ENCODE assay signal across 9 cellular contexts in genomic region chr1:100866041-100866900, GRCh38. TPM values are rescaled to one million over a fixed set of nuclear protein-coding genes. Genes with fewer than 3 reads are reported as not detected.
DNase-seq lines count a peak whose midpoint lies in the region; ATAC-seq, FAIRE-seq and TF ChIP-seq lines count a peak whose summit lies in the region.
"Had no signal": no experiment of that assay in that cellular context is flagged by ENCODE, and none has a peak within 500 bp of the region (broad histone marks: within the 10 kb centered on the region; RNA-seq: fewer than 3 reads in every experiment).

No MANE protein-coding gene starts in this region.

- H3K27ac ChIP-seq in GM12878 (ENCODE audit: control insufficient read depth, insufficient read depth), result no peak overlapping the region

- no peaks in the 10 kb centered on the region for H4K20me1 ChIP-seq in GM12878 (ENCODE audit: control insufficient read depth, insufficient read depth)

- WGBS in GM12878 (ENCODE audit: insufficient coverage, insufficient replicate concordance, low lambda C conversion rate, missing lambda C conversion rate), result 12% methylated on average over 5 of the region's 5 CpGs

- TF ChIP-seq EP300 in GM12878 (IDR thresholded peaks at IDR 0.05; ENCODE audit: borderline replicate concordance in 1 of 2, control insufficient read depth in 1 of 2, low read depth in 2 of 2, low read length in 2 of 2), result no peak

- no peak for DNase-seq in CD14-positive monocyte (ENCODE audit: low spot score)
- no peak for DNase-seq in GM19239 (ENCODE audit: insufficient read length, low spot score)
- peak; percentile 29 for DNase-seq in MV-4-11 (lab: John Stamatoyannopoulos, UW)
- DNase-seq in GM12878 (ENCODE audit: low read depth, low spot score), result no peak
- DNase-seq in kidney tubule cell (ENCODE audit: low spot score), result peak; percentile 54
- DNase-seq in NK-92 treated with Interleukin-12 subunit alpha and Interleukin-12 subunit beta, amount 100 ng/mL, for 24 hours (lab: John Stamatoyannopoulos, UW), result no peak
- DNase-seq in islet precursor cell, result no peak
- DNase-seq in 8988T, result no peak

- H3K9me3 Mint-ChIP-seq in CD14-positive monocyte, result no peaks in the 10 kb centered on the region
- H3K9me3 Mint-ChIP-seq: IgD-negative memory B cell had no signal

- FAIRE-seq in GM19239 (lab: Jason Lieb, UNC) (peak; percentile 61), GM12878 (lab: Jason Lieb, UNC) (peak; percentile 64)

- H3K27me3 Mint-ChIP-seq in CD14-positive monocyte (ENCODE audit: low read depth in 3 of 3), result no peaks in the 10 kb centered on the region
- H3K27me3 Mint-ChIP-seq: IgD-negative memory B cell had no signal

- H3K27me3 ChIP-seq in GM12878 (replicated peaks in 1 of 2; ENCODE audit: control insufficient read depth in 2 of 2, insufficient read depth in 2 of 2, low read length in 1 of 2), result no peaks in the 10 kb centered on the region

- peak; percentile 69 for TF ChIP-seq CTCF in CD14-positive monocyte (IDR thresholded peaks at IDR 0.05)
- TF ChIP-seq CTCF in GM12878 (IDR thresholded peaks at IDR 0.05 in 2 of 3, conservative IDR thresholded peaks at IDR 0.05 in 1 of 3; ENCODE audit: control insufficient read depth in 2 of 3, extremely low read depth in 1 of 3, insufficient read depth in 1 of 3, low read depth in 3 of 3, low read length in 3 of 3), result peak; percentile 35 to 64 (median 53); a peak in 5 of 6 replicates

- H3K79me2 ChIP-seq in GM12878 (ENCODE audit: control insufficient read depth, insufficient read depth, low read length), result no peaks in the 10 kb centered on the region

- POLR2A ChIA-PET in GM12878 (lab: Charles Lee), result no interaction called here

- H3K4me3 Mint-ChIP-seq in CD14-positive monocyte, result no peak overlapping the region
- H3K4me3 Mint-ChIP-seq: IgD-negative memory B cell had no signal

- no peak overlapping the region for H3K4me2 ChIP-seq in GM12878 (ENCODE audit: control insufficient read depth, insufficient read depth)

- intact Hi-C loops in CD14-positive monocyte (cut with micrococcal nuclease) (loop anchor here (5.0 kb wide), 2 partner anchors 404 to 1049 kb away; no protein-coding TSS in a partner anchor), GM12878 (cut with micrococcal nuclease; ENCODE audit: unreplicated experiment) (loop anchor here (1.0 to 5.0 kb wide), 4 partner anchors 31 to 589 kb away; partner anchors contain the start of gene GPR88)

- no peaks in the 10 kb centered on the region for H3K36me3 Mint-ChIP-seq in CD14-positive monocyte
- H3K36me3 Mint-ChIP-seq: IgD-negative memory B cell had no signal

- no peaks in the 10 kb centered on the region for H3K36me3 ChIP-seq in GM12878 (ENCODE audit: control insufficient read depth in 2 of 2, insufficient read depth in 2 of 2, low read length in 1 of 2)

- SMC1A ChIA-PET in GM12878 (lab: Charles Lee; ENCODE audit: uncharacterized antibody, unreplicated experiment), result interaction anchor here (0.7 to 5.1 kb wide), 12 partner anchors 11 to 1392 kb away, joined by 3 to 62 read pairs (median 3); partner anchors contain the start of gene FRRS1

- no peak overlapping the region for H3K9ac ChIP-seq in GM12878 (ENCODE audit: control insufficient read depth, insufficient read depth, low read length)

- H3K4me1 ChIP-seq in GM12878 (ENCODE audit: control insufficient read depth, insufficient read depth, low read length), result peaks cover 9% of the 10 kb centered on the region; the same call in 1 of the 2 replicates

- CTCF ChIA-PET in GM12878 (lab: Yijun Ruan, JAX), result interaction anchor here (0.7 to 9.4 kb wide), 11 partner anchors 9 to 1001 kb away, joined by 3 to 261 read pairs (median 3); partner anchors contain the start of gene SLC30A7

- RAD21 ChIA-PET in GM12878 (lab: Charles Lee; ENCODE audit: unreplicated experiment), result interaction anchor here (1.0 to 5.2 kb wide), 6 partner anchors 10 to 410 kb away, joined by 3 to 90 read pairs (median 18); no protein-coding TSS in a partner anchor

- H3K4me1 Mint-ChIP-seq in CD14-positive monocyte, result no peaks in the 10 kb centered on the region
- H3K4me1 Mint-ChIP-seq: IgD-negative memory B cell had no signal

- H3K4me3 ChIP-seq in GM12878, result no peak overlapping the region

- no peak overlapping the region for H3K27ac Mint-ChIP-seq in CD14-positive monocyte

- TF ChIP-seq RAD21 in GM12878 (IDR thresholded peaks at IDR 0.05; ENCODE audit: insufficient read depth, low read depth, low read length), result peak; percentile 68

- BruUV-seq in GM12878 (replicated peaks; lab: Mats Ljungman, UMichigan), result no TSS peak

- H2AFZ ChIP-seq in GM12878 (ENCODE audit: control insufficient read depth, low read depth, low read length), result no peak overlapping the region

- TF ChIP-seq POLR2A in GM12878 (IDR thresholded peaks at IDR 0.05; ENCODE audit: low read depth, low read length), result no peak

- H3K9me3 ChIP-seq in GM12878 (replicated peaks; ENCODE audit: control insufficient read depth, insufficient read depth, low read length), result no peaks in the 10 kb centered on the region

- peak; percentile 87 for ATAC-seq in GM12878

- in situ Hi-C loops in GM12878 (cut with MboI), result loop anchor here (5.0 to 25.0 kb wide), 4 partner anchors 399 to 1679 kb away; no protein-coding TSS in a partner anchor

TF ChIP-seq in GM12878, 131 proteins besides CTCF, POLR2A, EP300 and RAD21 (continues in another document):
- TF ChIP-seq MAX (IDR thresholded peaks at IDR 0.05; ENCODE audit: low read depth, low read length), result no peak
- TF ChIP-seq CHD2 (IDR thresholded peaks at IDR 0.05; ENCODE audit: borderline replicate concordance, low read depth, low read length), result no peak
- no peak for TF ChIP-seq PAX5 (IDR thresholded peaks at IDR 0.05; ENCODE audit: borderline replicate concordance, low read depth, low read length)
- TF ChIP-seq ZBTB4 (CRISPR knock-in tag; IDR thresholded peaks at IDR 0.05), result no peak

RNA-seq across cellular contexts. Expression of gene EXTL2, which starts 28.4 kb away (rescaled TPM):
- 1 to 10 TPM in 1 of 2 donors, under 1 TPM in 1; 0.92 to 1.2 TPM for polyA plus RNA-seq in CD14-positive monocyte
- total RNA-seq in GM12878 (2013; cell fraction: nucleolus; rRNA removed), result 70.2 and 71.1 TPM in 2 replicates
- 10.2 and 15.0 TPM in 2 replicates for total RNA-seq in GM12878 (2014; rRNA removed)
- 18.6 and 20.3 TPM in 2 replicates for total RNA-seq in GM12878 (2014; rRNA removed; fragmentation: Illumina TruSeq; extraction: Trizol)
- total RNA-seq in GM12878 (2021), result 11.6 and 12.6 TPM in 2 replicates
- polyA plus RNA-seq in GM12878 (2011; ENCODE audit: low read depth), result 6.0 TPM
- polyA plus RNA-seq in GM12878 (2011; rRNA removed), result 51.1 and 72.3 TPM in 2 replicates
- 12.9 and 14.1 TPM in 2 replicates for polyA plus RNA-seq in GM12878 (2011; cell fraction: cytosol; rRNA removed)
- polyA plus RNA-seq in GM12878 (2011; cell fraction: nucleus; rRNA removed), result 60.9 and 64.7 TPM in 2 replicates
- polyA plus RNA-seq in GM12878 (2012), result 7.1 and 7.7 TPM in 2 replicates
- polyA plus RNA-seq in GM12878 (2014; fragmentation: Illumina TruSeq; extraction: Trizol), result 18.5 and 19.0 TPM in 2 replicates
- polyA plus RNA-seq in GM12878 (2014; fragmentation: Nextera tagmentation; extraction: Ambion mirVana), result 10 to 100 TPM; 16.1 to 27.2 TPM
- 10.3 and 12.1 TPM in 2 replicates for polyA plus RNA-seq in GM12878 (2014; rRNA removed)
- 10 to 100 TPM; 15.4 to 16.3 TPM for polyA plus RNA-seq in GM12878 (2016; fragmentation: Nextera tagmentation; extraction: Ambion mirVana)
- 20.9 and 24.6 TPM in 2 replicates for polyA minus RNA-seq in GM12878 (2011; rRNA and poly(A)+ RNA removed)
- polyA minus RNA-seq in GM12878 (2011; cell fraction: cytosol; rRNA and poly(A)+ RNA removed), result 6.4 and 9.5 TPM in 2 replicates
- polyA minus RNA-seq in GM12878 (2011; cell fraction: nucleus; rRNA and poly(A)+ RNA removed), result 26.2 and 43.1 TPM in 2 replicates

RNA-seq across cellular contexts. Expression of gene SLC30A7, which starts 29.6 kb away (rescaled TPM):
- polyA plus RNA-seq in CD14-positive monocyte (10 to 100 TPM; 17.6 to 23.3 TPM), GM12878 (2011; rRNA removed) (15.4 and 21.1 TPM in 2 replicates), GM12878 (2014; fragmentation: Illumina TruSeq; extraction: Trizol) (11.3 and 13.4 TPM in 2 replicates), GM12878 (2014; fragmentation: Nextera tagmentation; extraction: Ambion mirVana) (1 to 10 TPM; 4.4 to 9.4 TPM), GM12878 (2014; rRNA removed) (6.5 and 7.2 TPM in 2 replicates), GM12878 (2016; fragmentation: Nextera tagmentation; extraction: Ambion mirVana) (10 to 100 TPM; 19.5 to 20.7 TPM)
- total RNA-seq in GM12878 (2013; cell fraction: nucleolus; rRNA removed), result 69.9 and 74.4 TPM in 2 replicates
- total RNA-seq in GM12878 (2014; rRNA removed) (18.5 and 20.2 TPM in 2 replicates), GM12878 (2014; rRNA removed; fragmentation: Illumina TruSeq; extraction: Trizol) (19.9 and 20.5 TPM in 2 replicates), GM12878 (2021) (18.1 and 23.3 TPM in 2 replicates)
- 3.9 TPM for polyA plus RNA-seq in GM12878 (2011; ENCODE audit: low read depth)
- 6.7 and 9.5 TPM in 2 replicates for polyA plus RNA-seq in GM12878 (2011; cell fraction: cytosol; rRNA removed)
- polyA plus RNA-seq in GM12878 (2011; cell fraction: nucleus; rRNA removed), result 12.8 and 13.6 TPM in 2 replicates
- polyA plus RNA-seq in GM12878 (2012), result 6.4 TPM in 2 replicates
- polyA minus RNA-seq in GM12878 (2011; rRNA and poly(A)+ RNA removed), result 30.4 and 39.4 TPM in 2 replicates
- 9.7 and 10.3 TPM in 2 replicates for polyA minus RNA-seq in GM12878 (2011; cell fraction: cytosol; rRNA and poly(A)+ RNA removed)
- polyA minus RNA-seq in GM12878 (2011; cell fraction: nucleus; rRNA and poly(A)+ RNA removed), result 8.6 and 15.5 TPM in 2 replicates

Comparison
In these comparisons a context has a peak if more than half of its experiments do, and no peak if none do; other contexts are left out.
1. DNase-seq: peak in MV-4-11 (single experiment) and kidney tubule cell (single experiment); none in CD14-positive monocyte (single experiment), GM19239 (single experiment), GM12878 (single experiment), NK-92 treated with Interleukin-12 subunit alpha and Interleukin-12 subunit beta, amount 100 ng/mL, for 24 hours (single experiment), islet precursor cell (single experiment) and 8988T (single experiment).